In the genomic region with DNA sequence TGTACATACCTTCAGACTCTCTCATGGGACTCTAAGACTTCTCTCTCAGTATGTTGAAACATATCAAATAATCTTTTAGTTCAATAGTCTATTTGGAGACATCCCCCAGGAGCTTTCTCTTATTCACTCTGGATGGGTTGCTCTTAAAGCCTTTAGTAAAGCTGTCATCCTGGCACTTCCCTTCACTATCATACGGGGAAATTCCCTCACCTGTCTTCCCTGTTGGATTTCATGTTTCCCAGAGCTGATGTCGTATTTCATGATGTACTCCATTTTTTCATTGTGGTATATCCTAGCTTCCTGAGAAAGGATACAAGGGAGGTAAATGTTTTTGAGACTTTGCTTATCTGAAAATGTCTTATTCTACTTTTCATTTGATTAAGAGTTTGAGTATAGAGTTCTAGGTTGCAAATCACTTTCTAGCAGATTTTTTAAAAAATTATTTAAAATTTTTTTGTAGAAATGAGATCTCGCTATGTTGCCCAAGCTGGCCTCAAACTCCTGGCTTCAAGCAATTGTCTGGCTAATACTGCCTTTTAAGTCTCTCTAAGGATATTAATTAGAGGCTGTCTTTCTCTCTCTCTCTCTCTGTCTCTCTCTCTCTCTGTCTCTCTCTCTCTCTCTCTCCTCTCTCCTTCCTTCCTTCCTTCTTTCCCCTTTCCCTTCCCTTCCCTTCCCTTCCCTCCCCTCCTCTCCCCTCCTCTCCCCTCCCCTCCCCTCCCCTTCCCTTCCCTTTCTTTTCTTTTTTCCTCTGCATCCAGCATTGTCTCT, we compare ENCODE assay signal across 1 cellular context.
TF ChIP-seq lines count a peak whose summit lies in the region.

No MANE protein-coding gene starts in this region.

TF ChIP-seq in HepG2, 621 proteins besides CTCF, POLR2A, EP300 and RAD21:
- TF ChIP-seq HNRNPK (IDR thresholded peaks at IDR 0.05; ENCODE audit: low read depth, low read length, poor library complexity, severe bottlenecking), result peak; percentile 77
- TF ChIP-seq KMT2A (CRISPR knock-in tag; IDR thresholded peaks at IDR 0.05), result no peak
TF ChIP-seq in HepG2: peak in this region for 1.
